ENCODE assay signal across 1 cellular context in genomic region chr17:8222630-8223355, GRCh38.
TF ChIP-seq lines count a peak whose summit lies in the region.

No MANE protein-coding gene starts in this region.

TF ChIP-seq in WTC11, 78 proteins besides CTCF, POLR2A, EP300 and RAD21 (continued from another document):
- TF ChIP-seq E2F5 (CRISPR knock-in tag; IDR thresholded peaks at IDR 0.05): no peak
- TF ChIP-seq ZNF281 (CRISPR knock-in tag; IDR thresholded peaks at IDR 0.05): no peak
- TF ChIP-seq FOXP1 (CRISPR knock-in tag; IDR thresholded peaks at IDR 0.05; ENCODE audit: borderline replicate concordance): no peak
- no peak for TF ChIP-seq ATF3 (CRISPR knock-in tag; conservative IDR thresholded peaks at IDR 0.05)
- no peak for TF ChIP-seq JAZF1 (CRISPR knock-in tag; IDR thresholded peaks at IDR 0.05)
- TF ChIP-seq ZNF425 (CRISPR knock-in tag; conservative IDR thresholded peaks at IDR 0.05): no peak
- peak; percentile 79; the same call in 1 of the 2 replicates for TF ChIP-seq STAT6 (CRISPR knock-in tag; conservative IDR thresholded peaks at IDR 0.05; ENCODE audit: low read depth)
- TF ChIP-seq GABPB1 (CRISPR knock-in tag; IDR thresholded peaks at IDR 0.05): peak; percentile 68
- peak; percentile 37 for TF ChIP-seq FOXK1 (CRISPR knock-in tag; IDR thresholded peaks at IDR 0.05)
- TF ChIP-seq ZNF317 (CRISPR knock-in tag; IDR thresholded peaks at IDR 0.05; ENCODE audit: borderline replicate concordance, low read depth): no peak
- no peak for TF ChIP-seq ZMAT4 (CRISPR knock-in tag; IDR thresholded peaks at IDR 0.05)
- TF ChIP-seq GRHL2 (CRISPR knock-in tag; IDR thresholded peaks at IDR 0.05; ENCODE audit: insufficient replicate concordance, severe bottlenecking): no peak
